In genomic region chr21:42007541-42007940, GRCh38 we compare ENCODE assay signal across 22 cellular contexts. TPM values are rescaled to one million over a fixed set of nuclear protein-coding genes. Genes with fewer than 3 reads are reported as not detected.
DNase-seq lines count a peak whose midpoint lies in the region; ATAC-seq and TF ChIP-seq lines count a peak whose summit lies in the region.
"Had no signal": no experiment of that assay in that cellular context is flagged by ENCODE, and none has a peak within 500 bp of the region (broad histone marks: within the 10 kb centered on the region; RNA-seq: fewer than 3 reads in every experiment).

No MANE protein-coding gene starts in this region.

- no peak overlapping the region for H3K9ac ChIP-seq in neural progenitor cell

- no peaks in the 10 kb centered on the region for H3K36me3 ChIP-seq in neural progenitor cell
- H3K36me3 ChIP-seq: lower lobe of right lung, transverse colon had no signal

- TF ChIP-seq CTCF in CD4-positive, alpha-beta T cell (IDR thresholded peaks at IDR 0.05) = no peak
- no peak for TF ChIP-seq CTCF in neural progenitor cell (IDR thresholded peaks at IDR 0.05)

- H2AFZ ChIP-seq in neural progenitor cell (replicated peaks) = no peak overlapping the region

- H3K9me3 Mint-ChIP-seq in T-helper 1 cell treated with Interleukin-12 subunit alpha and Interleukin-12 subunit beta and Interleukin-4 antibody, amounts not matched to agents 30 μg/mL and 1 μg/mL, for 36 hours = no peaks in the 10 kb centered on the region
- H3K9me3 Mint-ChIP-seq in CD4-positive, alpha-beta T cell = no peaks in the 10 kb centered on the region
- no peaks in the 10 kb centered on the region for H3K9me3 Mint-ChIP-seq in memory B cell
- H3K9me3 Mint-ChIP-seq in neural progenitor cell = no peaks in the 10 kb centered on the region
- H3K9me3 Mint-ChIP-seq: activated CD4-positive, alpha-beta T cell treated with anti-CD3 and anti-CD28 coated beads, Interleukin-2, amount 10 ng/mL, durations not matched to agents 7 days and 5 days had no signal

- H3K4me1 Mint-ChIP-seq in T-helper 1 cell treated with Interleukin-12 subunit alpha and Interleukin-12 subunit beta and Interleukin-4 antibody, amounts not matched to agents 30 μg/mL and 1 μg/mL, for 36 hours (ENCODE audit: low read depth) = peaks cover 25% of the 10 kb centered on the region
- H3K4me1 Mint-ChIP-seq in CD4-positive, alpha-beta T cell (ENCODE audit: low read depth) = peaks cover 46% of the 10 kb centered on the region
- H3K4me1 Mint-ChIP-seq in T-helper 17 cell (peaks cover 40% of the 10 kb centered on the region), memory B cell (peaks cover 37% of the 10 kb centered on the region), neural progenitor cell (peaks cover 6% of the 10 kb centered on the region)

- no peaks in the 10 kb centered on the region for H3K27me3 ChIP-seq in CD4-positive, alpha-beta T cell (ENCODE audit: control insufficient read depth, insufficient read depth, low read length)
- peaks cover 14% of the 10 kb centered on the region for H3K27me3 ChIP-seq in neural progenitor cell
- H3K27me3 ChIP-seq: stomach, transverse colon had no signal

- POLR2A ChIA-PET in CD4-positive, alpha-beta T cell (lab: Charles Lee) = interaction anchor here (2.0 to 3.5 kb wide), 2 partner anchors 81 to 101 kb away, joined by 7 to 14 read pairs; no protein-coding TSS in a partner anchor

- H3K36me3 Mint-ChIP-seq in T-helper 1 cell treated with Interleukin-12 subunit alpha and Interleukin-12 subunit beta and Interleukin-4 antibody, amounts not matched to agents 30 μg/mL and 1 μg/mL, for 36 hours (ENCODE audit: low read depth) = peaks cover 15% of the 10 kb centered on the region
- H3K36me3 Mint-ChIP-seq in CD4-positive, alpha-beta T cell (ENCODE audit: low read depth) = peaks cover 36% of the 10 kb centered on the region
- peaks cover 13% of the 10 kb centered on the region for H3K36me3 Mint-ChIP-seq in T-helper 17 cell (ENCODE audit: low read depth)
- peaks cover 11% of the 10 kb centered on the region for H3K36me3 Mint-ChIP-seq in memory B cell
- H3K36me3 Mint-ChIP-seq in neural progenitor cell = peaks cover 20% of the 10 kb centered on the region

- peaks cover 11% of the 10 kb centered on the region for H3K27me3 Mint-ChIP-seq in T-helper 1 cell treated with Interleukin-12 subunit alpha and Interleukin-12 subunit beta and Interleukin-4 antibody, amounts not matched to agents 30 μg/mL and 1 μg/mL, for 36 hours (ENCODE audit: low read depth)
- H3K27me3 Mint-ChIP-seq in CD4-positive, alpha-beta T cell = no peaks in the 10 kb centered on the region
- H3K27me3 Mint-ChIP-seq in T-helper 17 cell (no peaks in the 10 kb centered on the region), memory B cell (no peaks in the 10 kb centered on the region), neural progenitor cell (ENCODE audit: insufficient read depth, low read depth) (peaks cover 7% of the 10 kb centered on the region)

- peak overlapping the region; percentile 1 for H3K4me3 Mint-ChIP-seq in T-helper 1 cell treated with Interleukin-12 subunit alpha and Interleukin-12 subunit beta and Interleukin-4 antibody, amounts not matched to agents 30 μg/mL and 1 μg/mL, for 36 hours
- peak overlapping the region; percentile 70 for H3K4me3 Mint-ChIP-seq in CD4-positive, alpha-beta T cell
- H3K4me3 Mint-ChIP-seq in T-helper 17 cell = peak overlapping the region; percentile 62
- no peak overlapping the region for H3K4me3 Mint-ChIP-seq in memory B cell
- no peak overlapping the region for H3K4me3 Mint-ChIP-seq in neural progenitor cell
- H3K4me3 Mint-ChIP-seq: activated CD4-positive, alpha-beta T cell treated with anti-CD3 and anti-CD28 coated beads, Interleukin-2, amount 10 ng/mL, durations not matched to agents 7 days and 5 days had no signal

- peaks cover 66% of the 10 kb centered on the region for H4K20me1 ChIP-seq in neural progenitor cell (ENCODE audit: low read depth)

- peaks cover 2% of the 10 kb centered on the region for H3F3A ChIP-seq in neural progenitor cell (ENCODE audit: low read depth)

- intact Hi-C loops in CD4-positive, alpha-beta T cell (cut with DNase I, micrococcal nuclease) = loop anchor here in 1 of 2 experiments (10.0 kb wide), 1 partner anchor 123 kb away; no protein-coding TSS in a partner anchor

- no peak for ATAC-seq in CD4-positive, alpha-beta T cell (ENCODE audit: poor library complexity)
- no peak for ATAC-seq in T-helper 17 cell
- ATAC-seq in memory B cell (ENCODE audit: low read depth) = no peak
- ATAC-seq in HG03469 (IDR thresholded peaks at IDR 0.05; ENCODE audit: unreplicated experiment) = no peak
- ATAC-seq in GM18519 (IDR thresholded peaks at IDR 0.05; ENCODE audit: low FRiP score, unreplicated experiment) = no peak
- ATAC-seq: lower lobe of right lung had no signal

- CTCF ChIA-PET in CD4-positive, alpha-beta T cell (lab: Charles Lee) = interaction anchor here (1.1 to 1.8 kb wide), 2 partner anchors 55 to 100 kb away, joined by 3 to 4 read pairs; no protein-coding TSS in a partner anchor

- no peak overlapping the region for H3K27ac Mint-ChIP-seq in T-helper 1 cell treated with Interleukin-12 subunit alpha and Interleukin-12 subunit beta and Interleukin-4 antibody, amounts not matched to agents 30 μg/mL and 1 μg/mL, for 36 hours
- H3K27ac Mint-ChIP-seq in CD4-positive, alpha-beta T cell = peak overlapping the region; percentile 7
- H3K27ac Mint-ChIP-seq in T-helper 17 cell = peak overlapping the region; percentile 2
- H3K27ac Mint-ChIP-seq in memory B cell = peak overlapping the region; percentile 0
- H3K27ac Mint-ChIP-seq in neural progenitor cell = no peak overlapping the region
- H3K27ac Mint-ChIP-seq: activated CD4-positive, alpha-beta T cell treated with anti-CD3 and anti-CD28 coated beads, Interleukin-2, amount 10 ng/mL, durations not matched to agents 7 days and 5 days had no signal

- no peak overlapping the region for H3K4me2 ChIP-seq in neural progenitor cell

- H3K4me3 ChIP-seq in neural progenitor cell = no peak overlapping the region
- H3K4me3 ChIP-seq: lower lobe of right lung, stomach, transverse colon had no signal

- no peaks in the 10 kb centered on the region for H3K9me3 ChIP-seq in CD4-positive, alpha-beta T cell (ENCODE audit: control insufficient read depth, low read length)
- H3K9me3 ChIP-seq in T-helper 17 cell (ENCODE audit: control insufficient read depth, low read length, poor library complexity, severe bottlenecking) = no peaks in the 10 kb centered on the region
- H3K9me3 ChIP-seq in neural progenitor cell (ENCODE audit: low read depth) = no peaks in the 10 kb centered on the region
- H3K9me3 ChIP-seq: Caco-2, lower lobe of right lung, stomach, transverse colon had no signal

- H3K79me2 ChIP-seq in neural progenitor cell (ENCODE audit: low read depth) = peaks cover 69% of the 10 kb centered on the region

- H3K4me1 ChIP-seq in neural progenitor cell = peaks cover 9% of the 10 kb centered on the region

- no peak overlapping the region for H3K27ac ChIP-seq in CD4-positive, alpha-beta T cell (ENCODE audit: low read depth, low read length)
- H3K27ac ChIP-seq in neural progenitor cell = no peak overlapping the region
- H3K27ac ChIP-seq: 22Rv1, lower lobe of right lung, stomach, transverse colon had no signal

- DNase-seq in T-helper 1 cell = no peak
- no peak for DNase-seq in CD4-positive, alpha-beta T cell
- no peak for DNase-seq in T-helper 17 cell
- DNase-seq in memory B cell (ENCODE audit: low spot score in 2 of 2) = no peak
- no peak for DNase-seq in neural progenitor cell (ENCODE audit: low spot score)
- DNase-seq: activated CD4-positive, alpha-beta T cell treated with anti-CD3 and anti-CD28 coated beads, Interleukin-2, amount 10 ng/mL, durations not matched to agents 7 days and 5 days; Caco-2; effector CD4-positive, alpha-beta T cell; foreskin melanocyte; GOT3; Kasumi-1; lower lobe of right lung; NCI-H1092; NCI-H2029 treated with DMSO at 0.1 percent for 48 hours; SHP77 treated with DMSO at 0.1 percent for 48 hours; stimulated activated CD4-positive, alpha-beta T cell treated with anti-CD3 and anti-CD28 coated beads, Interleukin-4, amount 100 ng/mL, for 1 hour; stomach; transverse colon had no signal

RNA-seq across cellular contexts. Expression of gene ZBTB21, which starts 2.6 kb away (rescaled TPM):
- 100 to 1,000 TPM; 132 to 139 TPM for total RNA-seq in CD4-positive, alpha-beta T cell
- total RNA-seq in T-helper 17 cell (100 to 1,000 TPM; 110 to 118 TPM), neural progenitor cell (ENCODE audit: low replicate concordance) (24.2 and 25.3 TPM in 2 replicates)

RNA-seq across cellular contexts. Expression of gene C2CD2, which starts 53.7 kb away (rescaled TPM):
- total RNA-seq in CD4-positive, alpha-beta T cell = 1 to 10 TPM; 8.2 to 8.8 TPM
- 1 to 10 TPM; 3.7 to 6.0 TPM for total RNA-seq in T-helper 17 cell
- total RNA-seq in neural progenitor cell (ENCODE audit: low replicate concordance) = 15.3 and 19.6 TPM in 2 replicates

Comparison
In these comparisons a context has a peak if more than half of its experiments do, and no peak if none do; other contexts are left out.
1. H3K27ac Mint-ChIP-seq: peak in CD4-positive, alpha-beta T cell (single experiment), T-helper 17 cell (single experiment) and memory B cell (single experiment); none in T-helper 1 cell treated with Interleukin-12 subunit alpha and Interleukin-12 subunit beta and Interleukin-4 antibody, amounts not matched to agents 30 μg/mL and 1 μg/mL, for 36 hours (single experiment) and neural progenitor cell (single experiment).
2. H3K4me3 Mint-ChIP-seq: peak in T-helper 1 cell treated with Interleukin-12 subunit alpha and Interleukin-12 subunit beta and Interleukin-4 antibody, amounts not matched to agents 30 μg/mL and 1 μg/mL, for 36 hours (single experiment), CD4-positive, alpha-beta T cell (single experiment) and T-helper 17 cell (single experiment); none in memory B cell (single experiment) and neural progenitor cell (single experiment).